7 cellular contexts compared by ENCODE assay signal in genomic region chr21:14281188-14281900, GRCh38.
DNase-seq lines count a peak whose midpoint lies in the region; ATAC-seq and TF ChIP-seq lines count a peak whose summit lies in the region.
"Not testable (repeated sequence)": the region's sequence is repeated elsewhere in the genome, so short reads cannot be mapped to it uniquely, and the experiment has no call there.

No MANE protein-coding gene starts in this region.

- H3K23me2 ChIP-seq in H9 (ENCODE audit: insufficient read length, low read depth, low read length, poor library complexity, severe bottlenecking), result not testable (repeated sequence)

- H3K4me1 ChIP-seq in H9 (ENCODE audit: insufficient read depth, low read length); endodermal cell (ENCODE audit: control insufficient read depth, insufficient read depth, low read length); lung (ENCODE audit: control insufficient read depth in 2 of 2, insufficient read depth in 2 of 2, low read length in 2 of 2); neuronal stem cell (ENCODE audit: control insufficient read depth in 2 of 2, insufficient read depth in 1 of 2, low read depth in 1 of 2, low read length in 2 of 2); upper lobe of right lung: not testable (repeated sequence)

- not testable (repeated sequence) for H4K8ac ChIP-seq in H9 (replicated peaks; ENCODE audit: insufficient read length, low read depth, low read length); neuronal stem cell (ENCODE audit: low read depth, low read length)

- not testable (repeated sequence) for H3K4ac ChIP-seq in H9 (ENCODE audit: low read depth, low read length); neuronal stem cell (ENCODE audit: low read length)

- H3K4me3 ChIP-seq in endodermal cell (ENCODE audit: low read length), result peak overlapping the region; percentile 26
- H3K4me3 ChIP-seq in iPS-18c (ENCODE audit: insufficient read depth, low read depth, low read length), result peak overlapping the region; percentile 6; the same call in 1 of the 2 replicates
- H3K4me3 ChIP-seq in lung; neuronal stem cell (ENCODE audit: low read length in 2 of 2): not testable (repeated sequence)
- H3K4me3 ChIP-seq in upper lobe of right lung, result peak overlapping the region; percentile 14

- H3K4me1 Mint-ChIP-seq in H9 (peaks cover 18 to 40% of the 10 kb centered on the region in 2 experiments), endodermal cell (peaks cover 21% of the 10 kb centered on the region)

- not testable (repeated sequence) for H2BK20ac ChIP-seq in H9 (ENCODE audit: low read depth, low read length, poor library complexity, severe bottlenecking)

- H3K27ac Mint-ChIP-seq in H9 (peak overlapping the region; percentile 27 to 96 (median 60); a peak in 3 of 7 replicates), endodermal cell (peak overlapping the region; percentile 82)

- DNase-seq in H9 (peak; percentile 65), NCI-H524 treated with DMSO at 0.1 percent for 48 hours (lab: John Stamatoyannopoulos, UW) (peak; percentile 43), endodermal cell (peak; percentile 70), lung (ENCODE audit: low spot score) (peak; percentile 42)
- DNase-seq in neuronal stem cell (ENCODE audit: low spot score); upper lobe of right lung: not testable (repeated sequence)

- H2AK5ac ChIP-seq in H9 (ENCODE audit: insufficient read length, low read length); neuronal stem cell (ENCODE audit: low read depth, low read length): not testable (repeated sequence)

- H3K4me2 ChIP-seq in H9 (ENCODE audit: insufficient read depth, insufficient read length, low read length) (peak overlapping the region; percentile 75), neuronal stem cell (ENCODE audit: insufficient read depth, low read length, poor library complexity, severe bottlenecking) (peak overlapping the region; percentile 11)

- ATAC-seq in lung (ENCODE audit: insufficient read depth, low FRiP score); upper lobe of right lung: not testable (repeated sequence)

- not testable (repeated sequence) for H4K5ac ChIP-seq in H9 (ENCODE audit: insufficient read length, low read depth, low read length)

- H3K9me3 Mint-ChIP-seq in H9, result peaks cover 7 to 14% of the 10 kb centered on the region in 2 experiments; a peak in 4 of 5 replicates
- not testable (repeated sequence) for H3K9me3 Mint-ChIP-seq in endodermal cell

- H3K27ac ChIP-seq in H9 (ENCODE audit: insufficient read length, low read depth, low read length); endodermal cell (ENCODE audit: low read depth, low read length); neuronal stem cell (replicated peaks; ENCODE audit: low read length): not testable (repeated sequence)
- H3K27ac ChIP-seq in lung (ENCODE audit: low read depth in 1 of 2, low read length in 1 of 2), result peak overlapping the region in 1 of 2 donors; percentile 18
- H3K27ac ChIP-seq in upper lobe of right lung, result peak overlapping the region; percentile 52

- not testable (repeated sequence) for H3K27me3 ChIP-seq in H9 (ENCODE audit: insufficient read depth, low read length); endodermal cell (ENCODE audit: control insufficient read depth, insufficient read depth, low read length, poor library complexity, severe bottlenecking); lung (ENCODE audit: control insufficient read depth, insufficient read depth); upper lobe of right lung
- H3K27me3 ChIP-seq in neuronal stem cell (ENCODE audit: control insufficient read depth in 3 of 3, insufficient read depth in 3 of 3, low read depth in 1 of 3, low read length in 3 of 3), result peaks cover 0 to 21% (median 0%) of the 10 kb centered on the region in 3 experiments

- peak overlapping the region; percentile 26 to 59 for H3K4me3 Mint-ChIP-seq in H9
- H3K4me3 Mint-ChIP-seq in endodermal cell, result peak overlapping the region; percentile 57

- not testable (repeated sequence) for H2BK15ac ChIP-seq in H9 (ENCODE audit: low read depth, low read length); neuronal stem cell (ENCODE audit: low read length)

- H2BK5ac ChIP-seq in H9 (ENCODE audit: insufficient read length, low read length); neuronal stem cell (ENCODE audit: low read length): not testable (repeated sequence)

- H3K79me1 ChIP-seq in H9 (ENCODE audit: insufficient read depth, low read depth, low read length, poor library complexity, severe bottlenecking); neuronal stem cell (ENCODE audit: low read depth, low read length): not testable (repeated sequence)

- H2AFZ ChIP-seq in H9 (ENCODE audit: low read length), result peak overlapping the region; percentile 5
- peak overlapping the region; percentile 6 for H2AFZ ChIP-seq in neuronal stem cell (ENCODE audit: low read length)

- H3K9ac ChIP-seq in H9 (ENCODE audit: extremely low read depth, insufficient read length, low read length); endodermal cell (ENCODE audit: extremely low read depth, low read length, poor library complexity, severe bottlenecking); neuronal stem cell (ENCODE audit: low read depth, low read length, poor library complexity): not testable (repeated sequence)

- not testable (repeated sequence) for H3K56ac ChIP-seq in H9 (ENCODE audit: insufficient read length, low read depth, low read length)

- not testable (repeated sequence) for H2BK12ac ChIP-seq in H9 (ENCODE audit: insufficient read length, low read depth, low read length); neuronal stem cell (ENCODE audit: low read length)

- H3K27me3 Mint-ChIP-seq in H9 (ENCODE audit: low read depth); endodermal cell (ENCODE audit: insufficient read depth): not testable (repeated sequence)

- not testable (repeated sequence) for H3K36me3 ChIP-seq in endodermal cell (ENCODE audit: control insufficient read depth, insufficient read depth, low read length); lung (ENCODE audit: control insufficient read depth in 2 of 2, insufficient read depth in 2 of 2, low read length in 2 of 2); neuronal stem cell (replicated peaks in 1 of 2; ENCODE audit: control insufficient read depth in 2 of 2, insufficient read depth in 2 of 2, low read length in 2 of 2); upper lobe of right lung

- no CpG with 5 or more reads among the region's 11 CpGs for WGBS in H9 (ENCODE audit: extremely low coverage, insufficient read length, low lambda C conversion rate)
- WGBS in endodermal cell (ENCODE audit: insufficient coverage in 1 of 2, insufficient read length in 1 of 2), 2 experiments, result 27 to 47% methylated on average over 3 to 10 of the region's 11 CpGs
- WGBS in lung, 2 donors, result 30 to 36% methylated on average over 11 of the region's 11 CpGs
- no CpG with 5 or more reads among the region's 11 CpGs for WGBS in neuronal stem cell (ENCODE audit: extremely low coverage in 2 of 2, insufficient read length in 2 of 2, insufficient replicate concordance in 1 of 2), 2 donors

- H2BK120ac ChIP-seq in H9 (ENCODE audit: low read depth, low read length, poor library complexity, severe bottlenecking); neuronal stem cell (ENCODE audit: low read depth, low read length): not testable (repeated sequence)

- not testable (repeated sequence) for H3T11ph ChIP-seq in H9 (ENCODE audit: low read length)

- not testable (repeated sequence) for TF ChIP-seq CTCF in H9 (conservative IDR thresholded peaks at IDR 0.05); endodermal cell (conservative IDR thresholded peaks at IDR 0.05); lung (IDR thresholded peaks at IDR 0.05; ENCODE audit: control extremely low read depth, extremely low read depth); upper lobe of right lung (IDR thresholded peaks at IDR 0.05)

- H3K14ac ChIP-seq in H9 (ENCODE audit: insufficient read depth, low read length); neuronal stem cell (ENCODE audit: low read length): not testable (repeated sequence)

- H3K23ac ChIP-seq in H9 (ENCODE audit: insufficient read length, low read depth, low read length); neuronal stem cell (ENCODE audit: low read depth, low read length, poor library complexity): not testable (repeated sequence)

- intact Hi-C loops in upper lobe of right lung (cut with DNase I), result not testable (repeated sequence)

- not testable (repeated sequence) for H3K36me3 Mint-ChIP-seq in H9 (ENCODE audit: insufficient read depth in 1 of 3, low read depth in 3 of 3); endodermal cell (ENCODE audit: low read depth)

- not testable (repeated sequence) for H4K20me1 ChIP-seq in H9 (ENCODE audit: control insufficient read depth, insufficient read depth, insufficient read length)

- not testable (repeated sequence) for H3K79me2 ChIP-seq in H9 (ENCODE audit: insufficient read depth, low read length)

- not testable (repeated sequence) for H4K91ac ChIP-seq in H9 (ENCODE audit: insufficient read length, low read depth, low read length); neuronal stem cell (ENCODE audit: low read depth, low read length, poor library complexity)

- not testable (repeated sequence) for H3K9me3 ChIP-seq in H9 (ENCODE audit: control insufficient read depth, low read depth, low read length); endodermal cell (ENCODE audit: control insufficient read depth, low read length); iPS-18c (ENCODE audit: control insufficient read depth, insufficient read depth, low read length); lung (ENCODE audit: control insufficient read depth in 2 of 2, insufficient read depth in 1 of 2, low read length in 1 of 2); neuronal stem cell (replicated peaks in 1 of 2; ENCODE audit: control insufficient read depth in 2 of 2, insufficient read depth in 1 of 2, low read depth in 1 of 2, low read length in 2 of 2); upper lobe of right lung

- not testable (repeated sequence) for H3K18ac ChIP-seq in H9 (ENCODE audit: insufficient read length, low read depth, low read length); neuronal stem cell (ENCODE audit: low read length)
